In the genomic region with DNA sequence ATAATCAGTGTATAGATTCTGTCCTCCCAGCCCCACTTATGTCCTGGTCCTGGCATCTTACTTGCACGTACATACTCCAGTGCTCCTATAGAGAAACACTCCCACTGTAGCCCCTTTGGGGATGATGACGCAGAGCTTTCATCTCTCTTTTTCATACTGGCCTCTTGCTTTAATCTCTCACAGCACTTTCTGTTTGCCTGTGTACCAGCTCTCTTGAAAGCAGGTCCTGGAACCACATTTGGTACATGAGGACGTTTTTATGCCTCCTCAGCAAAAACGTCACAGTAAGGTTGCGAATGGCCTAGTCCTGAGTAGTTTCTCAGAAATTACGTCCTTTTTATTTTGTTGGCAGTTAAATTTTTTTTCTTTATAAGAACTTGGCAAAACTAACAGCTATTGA, we compare ENCODE assay signal across 19 cellular contexts. TPM values are rescaled to one million over a fixed set of nuclear protein-coding genes. Genes with fewer than 3 reads are reported as not detected.
DNase-seq lines count a peak whose midpoint lies in the region; ATAC-seq and TF ChIP-seq lines count a peak whose summit lies in the region.
"Had no signal": no experiment of that assay in that cellular context is flagged by ENCODE, and none has a peak within 500 bp of the region (broad histone marks: within the 10 kb centered on the region; RNA-seq: fewer than 3 reads in every experiment).

No MANE protein-coding gene starts in this region.

- peak overlapping the region in 6 of 7 donors; percentile 34 to 54 (median 43) for H3K4me3 Mint-ChIP-seq in CD8-positive, alpha-beta memory T cell
- H3K4me3 Mint-ChIP-seq in T-cell, result peak overlapping the region; percentile 21 to 50 (median 35)
- no peak overlapping the region for H3K4me3 Mint-ChIP-seq in activated naive CD4-positive, alpha-beta T cell treated with anti-CD3 and anti-CD28 coated beads, Interleukin-2, amount 10 ng/mL, durations not matched to agents 7 days and 5 days
- H3K4me3 Mint-ChIP-seq in naive B cell, result peak overlapping the region in 3 of 8 donors; percentile 9 to 42 (median 12)
- H3K4me3 Mint-ChIP-seq: endodermal cell had no signal

- 78 to 91% methylated on average over 6 of the region's 6 CpGs for WGBS in sigmoid colon, 2 donors

- TF ChIP-seq POLR2A in sigmoid colon (IDR thresholded peaks at IDR 0.05), result no peak

- no peak overlapping the region for H3K4me3 ChIP-seq in CD8-positive, alpha-beta memory T cell (ENCODE audit: low read length)
- H3K4me3 ChIP-seq in sigmoid colon, result no peak overlapping the region
- H3K4me3 ChIP-seq: BLaER1, hepatocyte, transverse colon had no signal

- intact Hi-C loops in sigmoid colon (cut with DNase I), result no loop called here

- no peaks in the 10 kb centered on the region for H3K36me3 ChIP-seq in CD8-positive, alpha-beta memory T cell (ENCODE audit: insufficient read depth, low read length)
- H3K36me3 ChIP-seq in sigmoid colon, result no peaks in the 10 kb centered on the region
- H3K36me3 ChIP-seq: transverse colon had no signal

- no peak overlapping the region for H3K27ac ChIP-seq in CD8-positive, alpha-beta memory T cell (ENCODE audit: low read depth, low read length)
- H3K27ac ChIP-seq in sigmoid colon, result no peak overlapping the region
- H3K27ac ChIP-seq: BLaER1, hepatocyte, neutrophil, transverse colon had no signal

- no peaks in the 10 kb centered on the region for H3K27me3 ChIP-seq in CD8-positive, alpha-beta memory T cell (ENCODE audit: insufficient read depth, low read length, poor library complexity, severe bottlenecking)
- no peaks in the 10 kb centered on the region for H3K27me3 ChIP-seq in sigmoid colon
- H3K27me3 ChIP-seq: BLaER1, hepatocyte, neutrophil, transverse colon had no signal

- TF ChIP-seq EP300 in sigmoid colon (IDR thresholded peaks at IDR 0.05), result no peak

- H3K9me3 Mint-ChIP-seq in CD8-positive, alpha-beta memory T cell, result no peaks in the 10 kb centered on the region
- H3K9me3 Mint-ChIP-seq in T-cell, result no peaks in the 10 kb centered on the region
- peaks cover 2% of the 10 kb centered on the region for H3K9me3 Mint-ChIP-seq in activated naive CD4-positive, alpha-beta T cell treated with anti-CD3 and anti-CD28 coated beads, Interleukin-2, amount 10 ng/mL, durations not matched to agents 7 days and 5 days
- H3K9me3 Mint-ChIP-seq in naive B cell, result no peaks in the 10 kb centered on the region
- H3K9me3 Mint-ChIP-seq: endodermal cell had no signal

- H3K27me3 Mint-ChIP-seq in CD8-positive, alpha-beta memory T cell, result no peaks in the 10 kb centered on the region
- H3K27me3 Mint-ChIP-seq in T-cell (no peaks in the 10 kb centered on the region), naive B cell (no peaks in the 10 kb centered on the region)
- H3K27me3 Mint-ChIP-seq in activated naive CD4-positive, alpha-beta T cell treated with anti-CD3 and anti-CD28 coated beads, Interleukin-2, amount 10 ng/mL, durations not matched to agents 7 days and 5 days, result no peaks in the 10 kb centered on the region

- CTCF ChIA-PET in CD8-positive, alpha-beta memory T cell (lab: Charles Lee), result interaction anchor here (4.4 kb wide), 1 partner anchor 8 kb away, joined by 22 read pairs; no protein-coding TSS in a partner anchor
- CTCF ChIA-PET in T-cell (lab: Charles Lee), result interaction anchor here (0.7 to 5.4 kb wide), 3 partner anchors 8 to 431 kb away, joined by 3 to 32 read pairs (median 4); no protein-coding TSS in a partner anchor
- CTCF ChIA-PET in activated naive CD4-positive, alpha-beta T cell treated with anti-CD3 and anti-CD28 coated beads, Interleukin-2, amount 10 ng/mL, durations not matched to agents 7 days and 5 days (lab: Charles Lee), result interaction anchor here (0.7 to 1.5 kb wide), 2 partner anchors 9 to 253 kb away, joined by 3 to 4 read pairs; no protein-coding TSS in a partner anchor

- TF ChIP-seq CTCF in sigmoid colon (IDR thresholded peaks at IDR 0.05), result no peak

- ATAC-seq in T-cell (replicated peaks in 1 of 4) (peak; percentile 25 to 70 (median 42)), naive B cell (ENCODE audit: low read depth in 2 of 2) (no peak), HG02798 (IDR thresholded peaks at IDR 0.05; ENCODE audit: poor library complexity, unreplicated experiment) (no peak)
- ATAC-seq: HCT116 had no signal

- POLR2A ChIA-PET in CD8-positive, alpha-beta memory T cell (lab: Charles Lee), result no interaction called here
- POLR2A ChIA-PET in T-cell (lab: Charles Lee), result no interaction called here

- H3K4me1 ChIP-seq in CD8-positive, alpha-beta memory T cell (ENCODE audit: insufficient read depth, low read length), result peaks cover 44% of the 10 kb centered on the region
- H3K4me1 ChIP-seq in sigmoid colon, result no peaks in the 10 kb centered on the region
- H3K4me1 ChIP-seq: BLaER1, transverse colon had no signal

- peak overlapping the region; percentile 72 to 97 (median 89) for H3K27ac Mint-ChIP-seq in CD8-positive, alpha-beta memory T cell
- H3K27ac Mint-ChIP-seq in T-cell (peak overlapping the region; percentile 93 to 94), naive B cell (peak overlapping the region; percentile 12 to 92 (median 86))
- peak overlapping the region; percentile 85 for H3K27ac Mint-ChIP-seq in activated naive CD4-positive, alpha-beta T cell treated with anti-CD3 and anti-CD28 coated beads, Interleukin-2, amount 10 ng/mL, durations not matched to agents 7 days and 5 days
- H3K27ac Mint-ChIP-seq: endodermal cell had no signal

- peaks cover 62 to 84% (median 78%) of the 10 kb centered on the region in 3 donors for H3K4me1 Mint-ChIP-seq in CD8-positive, alpha-beta memory T cell
- H3K4me1 Mint-ChIP-seq in T-cell, result peaks cover 74 to 83% (median 76%) of the 10 kb centered on the region in 3 donors
- H3K4me1 Mint-ChIP-seq in activated naive CD4-positive, alpha-beta T cell treated with anti-CD3 and anti-CD28 coated beads, Interleukin-2, amount 10 ng/mL, durations not matched to agents 7 days and 5 days, result peaks cover 50% of the 10 kb centered on the region
- peaks cover 43 to 72% (median 62%) of the 10 kb centered on the region in 3 donors for H3K4me1 Mint-ChIP-seq in naive B cell

- DNase-seq in CD8-positive, alpha-beta memory T cell, result peak in 2 of 5 donors; percentile 23 to 53
- DNase-seq in T-cell (peak in 17 of 34 experiments; percentile 1 to 41 (median 9)), naive B cell (no peak), GOT3 (lab: John Stamatoyannopoulos, UW) (no peak), sigmoid colon (no peak)
- no peak for DNase-seq in activated naive CD4-positive, alpha-beta T cell treated with anti-CD3 and anti-CD28 coated beads, Interleukin-2, amount 10 ng/mL, durations not matched to agents 7 days and 5 days
- DNase-seq: DMS153, endodermal cell, kidney glomerular epithelial cell, NCI-H187, NCI-H510A treated with DMSO at 0.1 percent for 48 hours, SIG-M5, T-helper 9 cell, transverse colon had no signal

- peaks cover 0 to 40% (median 15%) of the 10 kb centered on the region in 3 donors for H3K36me3 Mint-ChIP-seq in CD8-positive, alpha-beta memory T cell
- H3K36me3 Mint-ChIP-seq in T-cell (peaks cover 33% of the 10 kb centered on the region), naive B cell (peaks cover 14 to 15% of the 10 kb centered on the region in 2 donors)
- H3K36me3 Mint-ChIP-seq in activated naive CD4-positive, alpha-beta T cell treated with anti-CD3 and anti-CD28 coated beads, Interleukin-2, amount 10 ng/mL, durations not matched to agents 7 days and 5 days, result peaks cover 54% of the 10 kb centered on the region

- H3K9me3 ChIP-seq in CD8-positive, alpha-beta memory T cell (ENCODE audit: low read length), result no peaks in the 10 kb centered on the region
- no peaks in the 10 kb centered on the region for H3K9me3 ChIP-seq in sigmoid colon
- H3K9me3 ChIP-seq: BLaER1, neutrophil, transverse colon had no signal

RNA-seq across cellular contexts. Expression of gene L3MBTL3, which starts 10.8 kb away (rescaled TPM):
- total RNA-seq in CD8-positive, alpha-beta memory T cell, result 10 to 100 TPM; 10.2 to 11.1 TPM
- polyA plus RNA-seq in CD8-positive, alpha-beta memory T cell, result 6.6 TPM
- total RNA-seq in T-cell, result 10 to 100 TPM; 22.5 to 52.8 (median 30.4) TPM
- polyA plus RNA-seq in naive B cell (ENCODE audit: low read depth in 6 of 6), result 10 to 100 TPM; 11.0 to 21.8 (median 16.6) TPM
- 10 to 100 TPM in 1 of 4 donors, 1 to 10 TPM in 3; 3.5 to 10.4 (median 4.0) TPM for total RNA-seq in sigmoid colon
- 1 to 10 TPM; 2.1 to 4.8 (median 4.8) TPM for polyA plus RNA-seq in sigmoid colon

Comparison
In these comparisons a context has a peak if more than half of its experiments do, and no peak if none do; other contexts are left out.
1. ATAC-seq: peak in T-cell (4 of 4); none in naive B cell (0 of 2) and HG02798 (single experiment).
2. Peak in every context shown above with its lines, with median percentiles within 50 percentile points of each other: H3K27ac Mint-ChIP-seq.